8 cellular contexts compared by ENCODE assay signal in the genomic region with DNA sequence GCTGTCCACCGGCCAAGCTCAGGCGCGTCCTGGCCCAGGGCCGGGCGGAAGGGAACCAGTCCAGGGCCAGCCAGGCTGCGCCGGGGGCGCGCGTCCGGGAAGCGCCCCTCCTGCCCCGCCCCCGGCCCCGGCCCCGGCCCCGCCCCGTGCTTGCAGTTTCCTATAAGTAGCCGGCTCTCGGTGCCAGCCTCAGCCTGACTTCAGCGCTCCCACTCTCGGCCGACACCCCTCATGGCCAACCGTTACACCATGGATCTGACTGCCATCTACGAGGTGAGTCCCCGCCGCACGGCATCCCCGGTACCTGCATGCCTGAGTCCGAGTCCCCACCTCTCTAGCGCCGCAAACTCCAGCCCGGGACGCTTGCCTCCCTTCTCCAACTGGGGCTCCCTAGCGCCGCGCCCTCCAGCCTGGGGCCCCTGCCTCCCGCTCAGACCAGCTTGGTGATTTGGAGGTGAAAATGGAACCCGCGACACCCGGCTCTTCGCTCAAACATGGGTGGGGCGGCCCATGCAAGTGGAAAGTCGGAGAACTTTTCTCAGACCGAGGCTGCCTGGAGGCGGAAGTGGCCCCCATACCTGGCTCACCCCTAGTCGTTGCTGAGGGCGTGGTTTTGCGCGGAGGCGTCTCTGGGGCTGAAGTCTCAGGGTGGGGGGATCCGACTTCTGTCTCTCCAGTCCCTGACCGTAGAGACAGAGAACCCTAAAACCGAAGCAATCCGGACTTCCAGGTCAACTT. TPM values are rescaled to one million over a fixed set of nuclear protein-coding genes. Genes with fewer than 3 reads are reported as not detected.
A peak's percentile ranks its signal among the peaks of the same experiment; 100 is the strongest.
DNase-seq lines count a peak whose midpoint lies in the region; ATAC-seq and TF ChIP-seq lines count a peak whose summit lies in the region.

A gene with protein sequence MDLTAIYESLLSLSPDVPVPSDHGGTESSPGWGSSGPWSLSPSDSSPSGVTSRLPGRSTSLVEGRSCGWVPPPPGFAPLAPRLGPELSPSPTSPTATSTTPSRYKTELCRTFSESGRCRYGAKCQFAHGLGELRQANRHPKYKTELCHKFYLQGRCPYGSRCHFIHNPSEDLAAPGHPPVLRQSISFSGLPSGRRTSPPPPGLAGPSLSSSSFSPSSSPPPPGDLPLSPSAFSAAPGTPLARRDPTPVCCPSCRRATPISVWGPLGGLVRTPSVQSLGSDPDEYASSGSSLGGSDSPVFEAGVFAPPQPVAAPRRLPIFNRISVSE (plus strand): TSS at position 192 of the 738 bp plus-strand sequence. CDS start 58 bp downstream, at position 250.

- peak; percentile 99 for TF ChIP-seq POLR2A in adrenal gland (IDR thresholded peaks at IDR 0.05)

- peaks cover 24% of the 10 kb centered on the region for H3K36me3 Mint-ChIP-seq in T-helper 1 cell treated with Interleukin-12 subunit alpha and Interleukin-12 subunit beta and Interleukin-4 antibody, amounts not matched to agents 30 μg/mL and 1 μg/mL, for 36 hours (ENCODE audit: low read depth)

- intact Hi-C loops in adrenal gland (cut with DNase I) (no loop called here), left ventricle myocardium inferior (cut with micrococcal nuclease) (no loop called here), psoas muscle (cut with DNase I) (no loop called here)

- H3K4me3 ChIP-seq in MG63: peak within 1 kb of the TSS; percentile 88
- H3K4me3 ChIP-seq in adrenal gland: peak within 1 kb of the TSS; percentile 80 to 96 (median 88)
- peak within 1 kb of the TSS; percentile 87 for H3K4me3 ChIP-seq in left ventricle myocardium inferior
- peak within 1 kb of the TSS; percentile 97 for H3K4me3 ChIP-seq in psoas muscle

- H3K36me3 ChIP-seq in MG63 (peaks cover 21% of the 10 kb centered on the region), adrenal gland (replicated peaks in 1 of 2) (peaks cover 0 to 16% of the 10 kb centered on the region in 2 donors), left ventricle myocardium inferior (peaks cover 16% of the 10 kb centered on the region), psoas muscle (ENCODE audit: insufficient read depth in 1 of 2, low read depth in 1 of 2) (peaks cover 0 to 17% of the 10 kb centered on the region in 2 donors)

- peak; percentile 90 for DNase-seq in NK-92 treated with Interleukin-12 subunit alpha and Interleukin-12 subunit beta, amount 100 ng/mL, for 24 hours (lab: John Stamatoyannopoulos, UW)
- DNase-seq in NK-92 (lab: John Stamatoyannopoulos, UW; ENCODE audit: unreplicated experiment) (no peak), MG63 (peak; percentile 85), adrenal gland (peak; percentile 88 to 95 (median 91)), left ventricle myocardium inferior (peak; percentile 91), psoas muscle (peak; percentile 59 to 95), ureter (ENCODE audit: low spot score) (peak; percentile 95)

- WGBS in adrenal gland, 4 donors: 0 to 1% (median 0%) methylated on average over 3 to 55 of the region's 55 CpGs
- 0% methylated on average over 38 to 55 of the region's 55 CpGs for WGBS in psoas muscle, 3 donors

- H3K4me1 Mint-ChIP-seq in T-helper 1 cell treated with Interleukin-12 subunit alpha and Interleukin-12 subunit beta and Interleukin-4 antibody, amounts not matched to agents 30 μg/mL and 1 μg/mL, for 36 hours (ENCODE audit: low read depth): peaks cover 49% of the 10 kb centered on the region

- H3K27ac Mint-ChIP-seq in T-helper 1 cell treated with Interleukin-12 subunit alpha and Interleukin-12 subunit beta and Interleukin-4 antibody, amounts not matched to agents 30 μg/mL and 1 μg/mL, for 36 hours: peak within 1 kb of the TSS; percentile 98

- H3K27ac ChIP-seq in adrenal gland (peak within 1 kb of the TSS; percentile 89 to 97 (median 96)), left ventricle myocardium inferior (replicated peaks) (peak within 1 kb of the TSS; percentile 99), psoas muscle (peak within 1 kb of the TSS; percentile 96)

- H3K27me3 ChIP-seq in MG63: no peaks in the 10 kb centered on the region
- H3K27me3 ChIP-seq in adrenal gland: no peaks in the 10 kb centered on the region
- H3K27me3 ChIP-seq in left ventricle myocardium inferior (ENCODE audit: low read depth): no peaks in the 10 kb centered on the region
- H3K27me3 ChIP-seq in psoas muscle (ENCODE audit: insufficient read depth in 3 of 3, low read length in 2 of 3): no peaks in the 10 kb centered on the region

- H3K27me3 Mint-ChIP-seq in T-helper 1 cell treated with Interleukin-12 subunit alpha and Interleukin-12 subunit beta and Interleukin-4 antibody, amounts not matched to agents 30 μg/mL and 1 μg/mL, for 36 hours (ENCODE audit: low read depth): no peaks in the 10 kb centered on the region

- no peaks in the 10 kb centered on the region for H3K9me3 Mint-ChIP-seq in T-helper 1 cell treated with Interleukin-12 subunit alpha and Interleukin-12 subunit beta and Interleukin-4 antibody, amounts not matched to agents 30 μg/mL and 1 μg/mL, for 36 hours

- peak; percentile 26 to 45 (median 30) for ATAC-seq in psoas muscle

- H3K4me3 Mint-ChIP-seq in T-helper 1 cell treated with Interleukin-12 subunit alpha and Interleukin-12 subunit beta and Interleukin-4 antibody, amounts not matched to agents 30 μg/mL and 1 μg/mL, for 36 hours: peak within 1 kb of the TSS; percentile 96

- H3K4me1 ChIP-seq in adrenal gland (replicated peaks in 1 of 2) (peaks cover 31 to 59% of the 10 kb centered on the region in 2 donors), left ventricle myocardium inferior (peaks cover 91% of the 10 kb centered on the region), psoas muscle (peaks cover 33% of the 10 kb centered on the region)

- TF ChIP-seq CTCF in adrenal gland (IDR thresholded peaks at IDR 0.05) (peak in 2 of 6 experiments; percentile 1 to 18), left ventricle myocardium inferior (IDR thresholded peaks at IDR 0.05; ENCODE audit: borderline replicate concordance) (no peak), psoas muscle (IDR thresholded peaks at IDR 0.05) (no peak)

- H3K9me3 ChIP-seq in MG63: no peaks in the 10 kb centered on the region
- H3K9me3 ChIP-seq in adrenal gland (replicated peaks in 1 of 3): no peaks in the 10 kb centered on the region
- no peaks in the 10 kb centered on the region for H3K9me3 ChIP-seq in left ventricle myocardium inferior (replicated peaks)
- H3K9me3 ChIP-seq in psoas muscle: no peaks in the 10 kb centered on the region

RNA-seq across cellular contexts. Expression of the gene that starts here (rescaled TPM):
- total RNA-seq in MG63 (2014; rRNA removed; shearing (Covaris generic); ENCODE audit: low replicate concordance): 0.66 and 1.4 TPM in 2 replicates
- 100 to 1,000 TPM in 3 of 8 donors, 10 to 100 TPM in 5; 46.8 to 187 (median 86.7) TPM for total RNA-seq in adrenal gland
- 100 to 1,000 TPM in 2 of 3 donors, 10 to 100 TPM in 1; 64.8 to 193 (median 113) TPM for polyA plus RNA-seq in adrenal gland
- 34.8 TPM for total RNA-seq in left ventricle myocardium inferior
- total RNA-seq in psoas muscle: 100 to 1,000 TPM in 3 of 4 donors, 10 to 100 TPM in 1; 32.1 to 391 (median 184) TPM
- 100 to 1,000 TPM in 1 of 3 donors, 10 to 100 TPM in 2; 80.8 to 178 (median 83.3) TPM for polyA plus RNA-seq in psoas muscle
- 230 TPM for total RNA-seq in ureter

Comparison
In these comparisons a context has a peak if more than half of its experiments do, and no peak if none do; other contexts are left out.
1. RNA of the gene that starts here (total RNA-seq): 32.1 to 391 TPM in psoas muscle, 230 TPM in ureter (single experiment), 46.8 to 187 TPM in adrenal gland and 34.8 TPM in left ventricle myocardium inferior (single experiment); 0.66 to 1.4 TPM in MG63; every median in the first group is over 10 times any median in the second.
2. Peak in every context shown above with its lines, with median percentiles within 50 percentile points of each other: H3K4me3 ChIP-seq and H3K27ac ChIP-seq.